ENCODE assay signal across 8 cellular contexts in genomic region chr11:46242462-46242960, GRCh38. TPM values are rescaled to one million over a fixed set of nuclear protein-coding genes. Genes with fewer than 3 reads are reported as not detected.
DNase-seq lines count a peak whose midpoint lies in the region; ATAC-seq, FAIRE-seq and TF ChIP-seq lines count a peak whose summit lies in the region.

No MANE protein-coding gene starts in this region.

- peak overlapping the region; percentile 99 for H3K27ac ChIP-seq in AG04450 (ENCODE audit: low read depth, low read length)
- H3K27ac ChIP-seq in HUES64 (ENCODE audit: low read depth, low read length): peak overlapping the region; percentile 97
- H3K27ac ChIP-seq in muscle layer of duodenum (ENCODE audit: low read length): peak overlapping the region; percentile 87

- TF ChIP-seq CTCF in AG04450 (IDR thresholded peaks at IDR 0.05; ENCODE audit: low read depth, low read length) (no peak), bronchial epithelial cell (IDR thresholded peaks at IDR 0.05; ENCODE audit: insufficient read depth, low read length, severe bottlenecking) (no peak)

- FAIRE-seq in bronchial epithelial cell (lab: Jason Lieb, UNC): no peak
- FAIRE-seq in H54 (lab: Jason Lieb, UNC): no peak

- WGBS in HUES64: 70% methylated on average over 5 of the region's 5 CpGs

- H3K4me1 ChIP-seq in HUES64 (ENCODE audit: insufficient read depth, low read length) (peaks cover 30% of the 10 kb centered on the region), muscle layer of duodenum (ENCODE audit: control insufficient read depth in 1 of 2, insufficient read depth in 2 of 2, low read length in 2 of 2) (peaks cover 5 to 20% of the 10 kb centered on the region in 2 donors)

- H3K9me3 ChIP-seq in AG04450 (ENCODE audit: control insufficient read depth, insufficient read depth, low read length): no peaks in the 10 kb centered on the region
- no peaks in the 10 kb centered on the region for H3K9me3 ChIP-seq in HUES64 (ENCODE audit: insufficient read depth, low read depth, low read length)
- no peaks in the 10 kb centered on the region for H3K9me3 ChIP-seq in muscle layer of duodenum (ENCODE audit: control insufficient read depth in 1 of 2, low read length in 2 of 2)

- CTCF ChIA-PET in AG04450 (lab: Charles Lee): interaction anchor here (0.6 to 7.8 kb wide), 9 partner anchors 11 to 126 kb away, joined by 3 to 190 read pairs (median 4); partner anchors contain the start of gene CREB3L1

- POLR2A ChIA-PET in AG04450 (lab: Yijun Ruan, JAX): interaction anchor here (0.6 to 2.9 kb wide), 11 partner anchors 31 to 396 kb away, joined by 3 to 35 read pairs (median 4); partner anchors contain the start of genes CREB3L1 and CRY2

- DNase-seq in AG04450 (ENCODE audit: low read depth, low spot score): no peak
- no peak for DNase-seq in bronchial epithelial cell (ENCODE audit: low read depth)
- DNase-seq in H54 (ENCODE audit: insufficient read length, low spot score): no peak
- no peak for DNase-seq in NCI-H146 treated with DMSO at 0.1 percent for 48 hours (lab: John Stamatoyannopoulos, UW; ENCODE audit: unreplicated experiment)

- H3K36me3 ChIP-seq in HUES64 (ENCODE audit: insufficient read depth, low read length) (no peaks in the 10 kb centered on the region), bronchial epithelial cell (ENCODE audit: control insufficient read depth, insufficient read depth, low read length) (no peaks in the 10 kb centered on the region), muscle layer of duodenum (ENCODE audit: control insufficient read depth in 1 of 2, insufficient read depth in 2 of 2, low read length in 2 of 2) (no peaks in the 10 kb centered on the region)

- H3K4me3 ChIP-seq in AG04450 (ENCODE audit: low read depth, low read length): peak overlapping the region; percentile 61
- peak overlapping the region; percentile 66 for H3K4me3 ChIP-seq in HUES64 (ENCODE audit: low read length)
- peak overlapping the region; percentile 45 for H3K4me3 ChIP-seq in bronchial epithelial cell (ENCODE audit: low read depth, low read length)
- H3K4me3 ChIP-seq in muscle layer of duodenum (ENCODE audit: low read depth in 1 of 2, low read length in 2 of 2): peak overlapping the region; percentile 61 to 78

- H3K9ac ChIP-seq in HUES64 (ENCODE audit: low read depth, low read length): peak overlapping the region; percentile 96

- H3K27me3 ChIP-seq in AG04450 (ENCODE audit: control insufficient read depth, insufficient read depth, low read length) (no peaks in the 10 kb centered on the region), HUES64 (ENCODE audit: insufficient read depth, low read length) (peaks cover 15% of the 10 kb centered on the region), bronchial epithelial cell (ENCODE audit: control insufficient read depth, insufficient read depth, low read length) (no peaks in the 10 kb centered on the region), muscle layer of duodenum (ENCODE audit: low read depth, low read length) (no peaks in the 10 kb centered on the region)

- no peak for TF ChIP-seq POLR2A in H54 (IDR thresholded peaks at IDR 0.05; ENCODE audit: low read depth, low read length)

- ATAC-seq in HG02571 (IDR thresholded peaks at IDR 0.05; ENCODE audit: unreplicated experiment) (no peak), GM21723 (IDR thresholded peaks at IDR 0.05; ENCODE audit: unreplicated experiment) (no peak)

RNA-seq across cellular contexts. Expression of gene CREB3L1, which starts 35.0 kb away (rescaled TPM):
- 24.2 and 33.2 TPM in 2 replicates for polyA plus RNA-seq in AG04450 (2011; rRNA removed)
- 57.6 and 90.1 TPM in 2 replicates for polyA minus RNA-seq in AG04450 (2011; rRNA and poly(A)+ RNA removed)
- polyA plus RNA-seq in HUES64 (2013, experiment 1 of 2): 4.6 TPM
- 9.1 TPM for polyA plus RNA-seq in HUES64 (2013, experiment 2 of 2)
- 0.13 and 0.53 TPM in 2 replicates for total RNA-seq in bronchial epithelial cell
